8 cellular contexts compared by ENCODE assay signal in genomic region chrX:13398073-13398823, GRCh38.
A peak's percentile ranks its signal among the peaks of the same experiment; 100 is the strongest.
DNase-seq lines count a peak whose midpoint lies in the region; ATAC-seq, FAIRE-seq and TF ChIP-seq lines count a peak whose summit lies in the region.

No MANE protein-coding gene starts in this region.

- H4K20me1 ChIP-seq in smooth muscle cell (ENCODE audit: low read depth), result no peaks in the 10 kb centered on the region

- no peak overlapping the region for H3K4me3 ChIP-seq in smooth muscle cell

- no peak for TF ChIP-seq POLR2A in H54 (IDR thresholded peaks at IDR 0.05; ENCODE audit: low read depth, low read length)

- no peaks in the 10 kb centered on the region for H3K4me1 Mint-ChIP-seq in endothelial cell (ENCODE audit: unreplicated experiment)

- no peak overlapping the region for H3K9ac ChIP-seq in smooth muscle cell (ENCODE audit: low read depth)

- DNase-seq in H54 (ENCODE audit: insufficient read length, low spot score), result peak; percentile 10
- DNase-seq in SW480 (ENCODE audit: low spot score), result peak; percentile 93
- DNase-seq in Right ventricle myocardium superior, result peak; percentile 40
- DNase-seq in smooth muscle cell (lab: John Stamatoyannopoulos, UW; ENCODE audit: unreplicated experiment), result no peak
- no peak for DNase-seq in CD1c-positive myeloid dendritic cell (ENCODE audit: extremely low spot score)
- DNase-seq in mesenteric fat pad (ENCODE audit: low spot score), result no peak
- DNase-seq in endothelial cell (ENCODE audit: low spot score), result no peak
- no peak for DNase-seq in SK-N-DZ (ENCODE audit: low spot score)

- no peaks in the 10 kb centered on the region for H3K36me3 Mint-ChIP-seq in endothelial cell (ENCODE audit: low read depth, unreplicated experiment)

- WGBS in smooth muscle cell (ENCODE audit: low lambda C conversion rate), result 14% methylated on average over 4 of the region's 4 CpGs

- H3K4me2 ChIP-seq in smooth muscle cell, result peak overlapping the region; percentile 62

- H3K27me3 Mint-ChIP-seq in endothelial cell (ENCODE audit: unreplicated experiment), result no peaks in the 10 kb centered on the region

- peak; percentile 53 for ATAC-seq in Right ventricle myocardium superior (ENCODE audit: poor library complexity)

- peak overlapping the region; percentile 93 for H3K27ac ChIP-seq in smooth muscle cell (ENCODE audit: low read depth)

- no peaks in the 10 kb centered on the region for H3K9me3 ChIP-seq in smooth muscle cell (replicated peaks; ENCODE audit: low read depth)

- H3K27me3 ChIP-seq in smooth muscle cell (ENCODE audit: low read depth), result no peaks in the 10 kb centered on the region

- peaks cover 7% of the 10 kb centered on the region for H3F3A ChIP-seq in smooth muscle cell (ENCODE audit: low read depth)

- intact Hi-C loops in Right ventricle myocardium superior (cut with DNase I), result no loop called here

- no peaks in the 10 kb centered on the region for H3K36me3 ChIP-seq in smooth muscle cell (ENCODE audit: low read depth)

- peak; percentile 79 for FAIRE-seq in H54 (lab: Jason Lieb, UNC)

- H2AFZ ChIP-seq in smooth muscle cell (ENCODE audit: low read depth), result no peak overlapping the region

- no peaks in the 10 kb centered on the region for H3K9me3 Mint-ChIP-seq in endothelial cell (ENCODE audit: unreplicated experiment)

- no peaks in the 10 kb centered on the region for H3K79me2 ChIP-seq in smooth muscle cell (ENCODE audit: low read depth)

- H3K4me3 Mint-ChIP-seq in endothelial cell (ENCODE audit: unreplicated experiment), result no peak overlapping the region

- H3K4me1 ChIP-seq in smooth muscle cell (ENCODE audit: low read depth), result peaks cover 8% of the 10 kb centered on the region

- TF ChIP-seq CTCF in smooth muscle cell (IDR thresholded peaks at IDR 0.05; ENCODE audit: borderline replicate concordance, insufficient read depth, poor library complexity, severe bottlenecking) (no peak), endothelial cell (IDR thresholded peaks at IDR 0.05; ENCODE audit: unreplicated experiment) (no peak)

- H3K27ac Mint-ChIP-seq in endothelial cell (ENCODE audit: unreplicated experiment), result no peak overlapping the region

Comparison
In these comparisons a context has a peak if more than half of its experiments do, and no peak if none do; other contexts are left out.
1. DNase-seq: peak in H54 (single experiment), SW480 (single experiment) and Right ventricle myocardium superior (single experiment); none in smooth muscle cell (single experiment), CD1c-positive myeloid dendritic cell (single experiment), mesenteric fat pad (single experiment), endothelial cell (single experiment) and SK-N-DZ (single experiment).